Comparison of ENCODE assay signal across 22 cellular contexts in genomic region chr15:35307676-35308075, GRCh38.
A peak's percentile ranks its signal among the peaks of the same experiment; 100 is the strongest.
DNase-seq lines count a peak whose midpoint lies in the region; ATAC-seq and TF ChIP-seq lines count a peak whose summit lies in the region.
"Had no signal": no experiment of that assay in that cellular context is flagged by ENCODE, and none has a peak within 500 bp of the region (broad histone marks: within the 10 kb centered on the region; RNA-seq: fewer than 3 reads in every experiment).

No MANE protein-coding gene starts in this region.

- no peaks in the 10 kb centered on the region for H3K79me2 ChIP-seq in SK-N-SH (ENCODE audit: insufficient read depth)
- H3K79me2 ChIP-seq in smooth muscle cell (ENCODE audit: low read depth), result no peaks in the 10 kb centered on the region

- peaks cover 38% of the 10 kb centered on the region for H3F3A ChIP-seq in SK-N-SH (replicated peaks; ENCODE audit: insufficient read depth)
- H3F3A ChIP-seq in smooth muscle cell (ENCODE audit: low read depth), result peaks cover 11% of the 10 kb centered on the region

- H3K4me1 Mint-ChIP-seq in activated T-helper 17 cell treated with anti-CD3 and anti-CD28 coated beads, Interleukin-2, amount 50 U/mL, for 72 hours, result no peaks in the 10 kb centered on the region
- H3K4me1 Mint-ChIP-seq: CD4-positive, CD25-positive, alpha-beta regulatory T cell had no signal

- H3K27ac ChIP-seq in SK-N-SH (ENCODE audit: low read depth in 2 of 2, low read length in 1 of 2) (peak overlapping the region; percentile 92 to 96), RWPE2 (ENCODE audit: poor library complexity, severe bottlenecking) (peak overlapping the region; percentile 96), smooth muscle cell (ENCODE audit: low read depth) (peak overlapping the region; percentile 86)
- H3K27ac ChIP-seq: 22Rv1 had no signal

- no peak overlapping the region for H3K4me3 ChIP-seq in SK-N-SH (ENCODE audit: low read depth in 2 of 2, low read length in 1 of 2)
- H3K4me3 ChIP-seq in RWPE2 (ENCODE audit: severe bottlenecking), result no peak overlapping the region
- H3K4me3 ChIP-seq in smooth muscle cell, result no peak overlapping the region
- H3K4me3 ChIP-seq: MG63, SJSA1 had no signal

- CTCF ChIA-PET in SK-N-SH (lab: Yijun Ruan, JAX), result interaction anchor here (2.2 to 2.5 kb wide), 2 partner anchors 18 to 137 kb away, joined by 10 to 13 read pairs; no protein-coding TSS in a partner anchor

- no peaks in the 10 kb centered on the region for H3K9me2 ChIP-seq in SK-N-SH

- TF ChIP-seq POLR2A in erythroblast (IDR thresholded peaks at IDR 0.05; ENCODE audit: low read length), result no peak

- no peaks in the 10 kb centered on the region for H3K27me3 ChIP-seq in SK-N-SH (ENCODE audit: insufficient read depth)
- no peaks in the 10 kb centered on the region for H3K27me3 ChIP-seq in RWPE2 (ENCODE audit: insufficient read depth, poor library complexity, severe bottlenecking)
- H3K27me3 ChIP-seq in smooth muscle cell (ENCODE audit: low read depth), result no peaks in the 10 kb centered on the region
- H3K27me3 ChIP-seq: MG63, SJSA1 had no signal

- no peaks in the 10 kb centered on the region for H3K9me3 ChIP-seq in SK-N-SH
- H3K9me3 ChIP-seq in RWPE2 (ENCODE audit: severe bottlenecking), result no peaks in the 10 kb centered on the region
- H3K9me3 ChIP-seq in smooth muscle cell (replicated peaks; ENCODE audit: low read depth), result no peaks in the 10 kb centered on the region
- H3K9me3 ChIP-seq: MG63, SJSA1 had no signal

- H4K20me1 ChIP-seq in SK-N-SH (ENCODE audit: insufficient read depth) (no peaks in the 10 kb centered on the region), smooth muscle cell (ENCODE audit: low read depth) (no peaks in the 10 kb centered on the region)

- no peaks in the 10 kb centered on the region for H3K27me3 Mint-ChIP-seq in activated T-helper 17 cell treated with anti-CD3 and anti-CD28 coated beads, Interleukin-2, amount 50 U/mL, for 72 hours
- H3K27me3 Mint-ChIP-seq: CD4-positive, CD25-positive, alpha-beta regulatory T cell had no signal

- H3K36me3 ChIP-seq in SK-N-SH (replicated peaks in 1 of 2; ENCODE audit: control insufficient read depth in 1 of 2, insufficient read depth in 2 of 2, low read length in 1 of 2), result no peaks in the 10 kb centered on the region
- H3K36me3 ChIP-seq in RWPE2 (ENCODE audit: low read depth), result no peaks in the 10 kb centered on the region
- no peaks in the 10 kb centered on the region for H3K36me3 ChIP-seq in smooth muscle cell (ENCODE audit: low read depth)
- H3K36me3 ChIP-seq: MG63, SJSA1 had no signal

- no peak for TF ChIP-seq CTCF in SK-N-SH (IDR thresholded peaks at IDR 0.05)
- TF ChIP-seq CTCF in RWPE2 (IDR thresholded peaks at IDR 0.05; ENCODE audit: poor library complexity, severe bottlenecking), result no peak
- no peak for TF ChIP-seq CTCF in smooth muscle cell (IDR thresholded peaks at IDR 0.05; ENCODE audit: borderline replicate concordance, insufficient read depth, poor library complexity, severe bottlenecking)

- TF ChIP-seq RAD21 in SK-N-SH (IDR thresholded peaks at IDR 0.05; ENCODE audit: low read length), result no peak

- ATAC-seq in SK-N-SH treated with all-trans-retinoic acid at 6 μM for 48 hours, result no peak
- no peak for ATAC-seq in RWPE2 (ENCODE audit: low read depth)
- no peak for ATAC-seq in activated T-helper 17 cell treated with anti-CD3 and anti-CD28 coated beads, Interleukin-2, amount 50 U/mL, for 72 hours (replicated peaks)

- no peak overlapping the region for H3K27ac Mint-ChIP-seq in activated T-helper 17 cell treated with anti-CD3 and anti-CD28 coated beads, Interleukin-2, amount 50 U/mL, for 72 hours
- H3K27ac Mint-ChIP-seq: CD4-positive, CD25-positive, alpha-beta regulatory T cell had no signal

- H2AFZ ChIP-seq in SK-N-SH (ENCODE audit: low read depth) (no peak overlapping the region), smooth muscle cell (ENCODE audit: low read depth) (no peak overlapping the region)

- DNase-seq in SK-N-SH, result no peak
- no peak for DNase-seq in RWPE2 (ENCODE audit: low spot score)
- peak; percentile 32 to 42 for DNase-seq in erythroblast (lab: John Stamatoyannopoulos, UW)
- no peak for DNase-seq in smooth muscle cell (lab: John Stamatoyannopoulos, UW; ENCODE audit: unreplicated experiment)
- DNase-seq in ACHN, result no peak
- no peak for DNase-seq in NCI-H187 treated with DMSO at 0.1 percent for 48 hours (lab: John Stamatoyannopoulos, UW)
- DNase-seq: CD4-positive, CD25-positive, alpha-beta regulatory T cell; DMS153; DND-41; HCEC 1CT; KBM-7; MG63; NCI-H1105 treated with DMSO at 0.1 percent for 48 hours; NCI-H146; NCI-H2029; NCI-H446; NCI-H524 treated with DMSO at 0.1 percent for 48 hours; NCI-H774 had no signal

- 100% methylated on average over 1 of the region's 1 CpG for WGBS in SK-N-SH (ENCODE audit: low lambda C conversion rate)
- 100% methylated on average over 1 of the region's 1 CpG for WGBS in smooth muscle cell (ENCODE audit: low lambda C conversion rate)

- in situ Hi-C loops in ACHN (cut with HindIII; ENCODE audit: low pct_ligation_motif_present, low pct_unique_long_range_greater_than_20kb, low sequenced_read_pairs), result no loop called here

- TF ChIP-seq EP300 in SK-N-SH (IDR thresholded peaks at IDR 0.05; ENCODE audit: borderline replicate concordance in 1 of 2, low read depth in 1 of 2, low read length in 1 of 2), result no peak

- H3K4me3 Mint-ChIP-seq in activated T-helper 17 cell treated with anti-CD3 and anti-CD28 coated beads, Interleukin-2, amount 50 U/mL, for 72 hours, result no peak overlapping the region
- H3K4me3 Mint-ChIP-seq: CD4-positive, CD25-positive, alpha-beta regulatory T cell had no signal

- H3K4me1 ChIP-seq in SK-N-SH (ENCODE audit: control insufficient read depth in 1 of 2, insufficient read depth in 2 of 2, low read depth in 1 of 2, low read length in 1 of 2) (peaks cover 28 to 56% of the 10 kb centered on the region in 2 experiments), RWPE2 (ENCODE audit: insufficient read depth, poor library complexity, severe bottlenecking) (peaks cover 61% of the 10 kb centered on the region), smooth muscle cell (ENCODE audit: low read depth) (peaks cover 24% of the 10 kb centered on the region)

- H3K9ac ChIP-seq in SK-N-SH, result no peak overlapping the region
- H3K9ac ChIP-seq in smooth muscle cell (ENCODE audit: low read depth), result no peak overlapping the region

- H3K4me2 ChIP-seq in SK-N-SH (no peak overlapping the region), smooth muscle cell (no peak overlapping the region)

- no peaks in the 10 kb centered on the region for H3K36me3 Mint-ChIP-seq in activated T-helper 17 cell treated with anti-CD3 and anti-CD28 coated beads, Interleukin-2, amount 50 U/mL, for 72 hours (ENCODE audit: low read depth)
- H3K36me3 Mint-ChIP-seq: CD4-positive, CD25-positive, alpha-beta regulatory T cell had no signal

- no peaks in the 10 kb centered on the region for H3K9me3 Mint-ChIP-seq in activated T-helper 17 cell treated with anti-CD3 and anti-CD28 coated beads, Interleukin-2, amount 50 U/mL, for 72 hours

- POLR2A ChIA-PET in SK-N-SH (lab: Yijun Ruan, JAX), result no interaction called here

TF ChIP-seq in SK-N-SH, 30 proteins besides CTCF, POLR2A, EP300 and RAD21:
- TF ChIP-seq TAF1 (IDR thresholded peaks at IDR 0.05; ENCODE audit: borderline replicate concordance, low read depth, low read length) (no peak), NFIC (IDR thresholded peaks at IDR 0.05; ENCODE audit: borderline replicate concordance) (no peak), IRF3 (IDR thresholded peaks at IDR 0.05; ENCODE audit: low read depth, low read length) (no peak), NRF1 (IDR thresholded peaks at IDR 0.05; ENCODE audit: low read depth, low read length) (no peak), SMC3 (IDR thresholded peaks at IDR 0.05; ENCODE audit: low read depth, low read length) (no peak)

TF ChIP-seq in SK-N-SH treated with all-trans-retinoic acid at 6 μM for 48 hours, 23 proteins besides CTCF, POLR2A, EP300 and RAD21 (continues in another document):
- TF ChIP-seq OSR1 (CRISPR knock-in tag; IDR thresholded peaks at IDR 0.05), result no peak
- no peak for TF ChIP-seq ZC3H10 (CRISPR knock-in tag; IDR thresholded peaks at IDR 0.05)
- no peak for TF ChIP-seq ZNF565 (CRISPR knock-in tag; conservative IDR thresholded peaks at IDR 0.05; ENCODE audit: low read depth)
- TF ChIP-seq ZFP30 (CRISPR knock-in tag; IDR thresholded peaks at IDR 0.05), result no peak
- TF ChIP-seq PATZ1 (CRISPR knock-in tag; IDR thresholded peaks at IDR 0.05; ENCODE audit: borderline replicate concordance), result no peak
- TF ChIP-seq CSRNP3 (CRISPR knock-in tag; IDR thresholded peaks at IDR 0.05), result no peak
- no peak for TF ChIP-seq ZNF70 (CRISPR knock-in tag; IDR thresholded peaks at IDR 0.05)
- TF ChIP-seq GLIS3 (CRISPR knock-in tag; IDR thresholded peaks at IDR 0.05), result no peak
- no peak for TF ChIP-seq ZNF8 (CRISPR knock-in tag; IDR thresholded peaks at IDR 0.05)

Comparison
In these comparisons a context has a peak if more than half of its experiments do, and no peak if none do; other contexts are left out.
1. DNase-seq: peak in erythroblast (2 of 2); none in SK-N-SH (single experiment), RWPE2 (single experiment), smooth muscle cell (single experiment), ACHN (single experiment) and NCI-H187 treated with DMSO at 0.1 percent for 48 hours (single experiment).
2. Peak in every context shown above with its lines, with median percentiles within 50 percentile points of each other: H3K27ac ChIP-seq.